ENCODE assay signal across 12 cellular contexts in genomic region chr12:26287666-26288408, GRCh38.
DNase-seq lines count a peak whose midpoint lies in the region; ATAC-seq, FAIRE-seq and TF ChIP-seq lines count a peak whose summit lies in the region.
"Had no signal": no experiment of that assay in that cellular context is flagged by ENCODE, and none has a peak within 500 bp of the region (broad histone marks: within the 10 kb centered on the region; RNA-seq: fewer than 3 reads in every experiment).

No MANE protein-coding gene starts in this region.

- in situ Hi-C loops in IMR-90 (cut with MboI; ENCODE audit: low sequenced_read_pairs) = no loop called here

- H3K4me1 ChIP-seq in IMR-90 (ENCODE audit: control insufficient read depth, insufficient read depth, low read length) = no peaks in the 10 kb centered on the region
- peaks cover 0 to 14% of the 10 kb centered on the region in 2 donors for H3K4me1 ChIP-seq in kidney (ENCODE audit: control insufficient read depth in 1 of 2, insufficient read depth in 1 of 2, low read depth in 1 of 2, low read length in 2 of 2)

- H3K4ac ChIP-seq in IMR-90 (ENCODE audit: low read depth, low read length) = no peak overlapping the region

- no peak overlapping the region for H2BK20ac ChIP-seq in IMR-90 (ENCODE audit: low read depth, low read length)

- peak overlapping the region; percentile 21 for H2AFZ ChIP-seq in IMR-90 (replicated peaks; ENCODE audit: low read length, poor library complexity)
- H2AFZ ChIP-seq: PC-9 had no signal

- POLR2A ChIA-PET in IMR-90 (lab: Charles Lee; ENCODE audit: unreplicated experiment) = no interaction called here
- POLR2A ChIA-PET in MCF 10A (lab: Yijun Ruan, JAX) = interaction anchor here (0.7 to 2.8 kb wide), 7 partner anchors 11 to 164 kb away, joined by 3 to 16 read pairs (median 3); partner anchors contain the start of gene BHLHE41

- H3K27me3 ChIP-seq in IMR-90 (ENCODE audit: control insufficient read depth, insufficient read depth, low read length) = peaks cover 2% of the 10 kb centered on the region; the same call in 1 of the 2 replicates

- FAIRE-seq in kidney (lab: Jason Lieb, UNC) = no peak

- DNase-seq in IMR-90 = no peak
- DNase-seq in MCF 10A (ENCODE audit: unreplicated experiment) = peak; percentile 33
- peak; percentile 94 for DNase-seq in kidney
- peak; percentile 91 for DNase-seq in stromal cell of bone marrow (ENCODE audit: low read depth)
- no peak for DNase-seq in COR-L47 (lab: John Stamatoyannopoulos, UW)
- no peak for DNase-seq in NCI-H82 (lab: John Stamatoyannopoulos, UW)
- no peak for DNase-seq in NCI-H345 treated with DMSO at 0.1 percent for 48 hours (lab: John Stamatoyannopoulos, UW; ENCODE audit: unreplicated experiment)
- DNase-seq in GM19238 (ENCODE audit: insufficient read length, low spot score) = no peak
- DNase-seq: WERI-Rb-1 had no signal

- no peak overlapping the region for H4K91ac ChIP-seq in IMR-90 (ENCODE audit: insufficient read depth, low read depth, low read length)

- dilution Hi-C loops in IMR-90 (cut with HindIII; ENCODE audit: low sequenced_read_pairs, unreplicated experiment) = no loop called here

- no peaks in the 10 kb centered on the region for H3K27me3 Mint-ChIP-seq in MCF 10A (ENCODE audit: insufficient read depth, unreplicated experiment)
- H3K27me3 Mint-ChIP-seq: activated T-helper 17 cell treated with anti-CD3 and anti-CD28 coated beads, Interleukin-2, amount 50 U/mL, for 72 hours had no signal

- H3K4me2 ChIP-seq in IMR-90 (ENCODE audit: low read depth, low read length) = no peak overlapping the region
- H3K4me2 ChIP-seq: PC-9 had no signal

- peaks cover 13% of the 10 kb centered on the region for H3K4me1 Mint-ChIP-seq in MCF 10A (ENCODE audit: insufficient read depth, unreplicated experiment)
- H3K4me1 Mint-ChIP-seq: activated T-helper 17 cell treated with anti-CD3 and anti-CD28 coated beads, Interleukin-2, amount 50 U/mL, for 72 hours had no signal

- no peak overlapping the region for H3K4me3 Mint-ChIP-seq in MCF 10A (ENCODE audit: unreplicated experiment)
- H3K4me3 Mint-ChIP-seq: activated T-helper 17 cell treated with anti-CD3 and anti-CD28 coated beads, Interleukin-2, amount 50 U/mL, for 72 hours; dendritic cell treated with granulocyte-macrophage colony-stimulating factor and Interleukin-4, amounts not matched to agents 40 ng/mL and 50 ng/mL, for 4 days had no signal

- no peaks in the 10 kb centered on the region for H3K9me3 Mint-ChIP-seq in MCF 10A (ENCODE audit: unreplicated experiment)
- H3K9me3 Mint-ChIP-seq: activated T-helper 17 cell treated with anti-CD3 and anti-CD28 coated beads, Interleukin-2, amount 50 U/mL, for 72 hours; dendritic cell treated with granulocyte-macrophage colony-stimulating factor and Interleukin-4, amounts not matched to agents 40 ng/mL and 50 ng/mL, for 4 days had no signal

- H3K23ac ChIP-seq in IMR-90 (ENCODE audit: low read depth, low read length) = no peak overlapping the region

- TF ChIP-seq RAD21 in IMR-90 (IDR thresholded peaks at IDR 0.05; ENCODE audit: low read length) = no peak

- no peak overlapping the region for H3K9ac ChIP-seq in IMR-90 (ENCODE audit: low read depth, low read length)
- H3K9ac ChIP-seq in kidney (ENCODE audit: low read length in 2 of 2) = peak overlapping the region in 1 of 2 donors; percentile 1

- no peaks in the 10 kb centered on the region for H3K79me1 ChIP-seq in IMR-90 (ENCODE audit: low read depth in 1 of 2, low read length in 2 of 2)

- CTCF ChIA-PET in IMR-90 (lab: Yijun Ruan, JAX) = no interaction called here
- CTCF ChIA-PET in MCF 10A (lab: Yijun Ruan, JAX) = interaction anchor here (1.0 kb wide), 2 partner anchors 11 kb away, joined by 3 to 4 read pairs; no protein-coding TSS in a partner anchor

- 67% methylated on average over 1 of the region's 14 CpGs; no CpG with 5 or more reads in 1 of the 2 experiments for WGBS in IMR-90 (ENCODE audit: extremely low coverage in 2 of 2, insufficient read length in 1 of 2), 2 experiments

- peak overlapping the region; percentile 87 for H3K27ac Mint-ChIP-seq in MCF 10A (ENCODE audit: low read depth, unreplicated experiment)
- H3K27ac Mint-ChIP-seq: activated T-helper 17 cell treated with anti-CD3 and anti-CD28 coated beads, Interleukin-2, amount 50 U/mL, for 72 hours; dendritic cell treated with granulocyte-macrophage colony-stimulating factor and Interleukin-4, amounts not matched to agents 40 ng/mL and 50 ng/mL, for 4 days had no signal

- ATAC-seq in IMR-90 (ENCODE audit: low read depth) = no peak
- ATAC-seq: activated T-helper 17 cell treated with anti-CD3 and anti-CD28 coated beads, Interleukin-2, amount 50 U/mL, for 72 hours had no signal

- no peak overlapping the region for H2BK5ac ChIP-seq in IMR-90 (ENCODE audit: low read depth, low read length, poor library complexity, severe bottlenecking)

- no peak overlapping the region for H2AK5ac ChIP-seq in IMR-90 (ENCODE audit: low read depth, low read length)

- H3K14ac ChIP-seq in IMR-90 (replicated peaks; ENCODE audit: low read depth, low read length) = no peak overlapping the region

- no peak overlapping the region for H3K18ac ChIP-seq in IMR-90 (ENCODE audit: low read depth, low read length)

- H3K9me1 ChIP-seq in IMR-90 (ENCODE audit: insufficient read depth, low read length) = no peaks in the 10 kb centered on the region

- BruUV-seq in IMR-90 (replicated peaks; lab: Mats Ljungman, UMichigan) (no TSS peak), MCF 10A (replicated peaks; lab: Mats Ljungman, UMichigan) (no TSS peak)

- peaks cover 6% of the 10 kb centered on the region for H3K36me3 Mint-ChIP-seq in MCF 10A (ENCODE audit: insufficient read depth, unreplicated experiment)

- TF ChIP-seq POLR2A in IMR-90 (IDR thresholded peaks at IDR 0.05; ENCODE audit: low read depth, low read length) = no peak

- intact Hi-C loops in IMR-90 (cut with micrococcal nuclease) (no loop called here), MCF 10A (cut with micrococcal nuclease) (no loop called here), kidney (cut with DNase I) (no loop called here)

- no peak overlapping the region for H3K56ac ChIP-seq in IMR-90 (ENCODE audit: extremely low read depth, insufficient read depth, low read length)

- peaks cover 2% of the 10 kb centered on the region; the same call in 1 of the 2 replicates for H3K9me3 ChIP-seq in IMR-90 (ENCODE audit: control insufficient read depth, insufficient read depth, low read length)
- no peaks in the 10 kb centered on the region for H3K9me3 ChIP-seq in kidney (ENCODE audit: control insufficient read depth in 1 of 2, low read length in 2 of 2)

- no peak overlapping the region for H2BK15ac ChIP-seq in IMR-90 (ENCODE audit: low read depth, low read length)

- H4K8ac ChIP-seq in IMR-90 (ENCODE audit: low read depth in 2 of 2, low read length in 2 of 2) = no peak overlapping the region

- H4K5ac ChIP-seq in IMR-90 (ENCODE audit: low read depth, low read length) = no peak overlapping the region

- TF ChIP-seq CTCF in IMR-90 (conservative IDR thresholded peaks at IDR 0.05; ENCODE audit: low read depth, low read length) (no peak), MCF 10A (IDR thresholded peaks at IDR 0.05; ENCODE audit: unreplicated experiment) (no peak), kidney (IDR thresholded peaks at IDR 0.05; ENCODE audit: borderline replicate concordance, extremely low read depth, insufficient read depth) (no peak)

- H3K27ac ChIP-seq in IMR-90 (ENCODE audit: insufficient read depth, low read length) = no peak overlapping the region
- peak overlapping the region; percentile 45 to 78 for H3K27ac ChIP-seq in kidney (ENCODE audit: low read depth in 2 of 2, low read length in 2 of 2)
- H3K27ac ChIP-seq: PC-9, WERI-Rb-1 had no signal

- no peak overlapping the region for H3K4me3 ChIP-seq in IMR-90 (ENCODE audit: insufficient read depth, low read depth, low read length)
- no peak overlapping the region for H3K4me3 ChIP-seq in kidney (ENCODE audit: low read length in 2 of 2)
- H3K4me3 ChIP-seq: PC-9 had no signal

- H3K36me3 ChIP-seq in IMR-90 (ENCODE audit: control insufficient read depth, insufficient read depth, low read length) (no peaks in the 10 kb centered on the region), kidney (ENCODE audit: control insufficient read depth in 1 of 2, insufficient read depth in 2 of 2, low read length in 2 of 2) (no peaks in the 10 kb centered on the region)
- H3K36me3 ChIP-seq: WERI-Rb-1 had no signal

- no peaks in the 10 kb centered on the region for H4K20me1 ChIP-seq in IMR-90 (ENCODE audit: insufficient read depth, low read length)

- no peak overlapping the region for H2BK120ac ChIP-seq in IMR-90 (ENCODE audit: low read depth, low read length)

- no peak overlapping the region for H2AK9ac ChIP-seq in IMR-90 (replicated peaks; ENCODE audit: low read depth, low read length, poor library complexity)

TF ChIP-seq in IMR-90, 13 proteins besides CTCF, POLR2A, EP300 and RAD21 (continues in another document):
- no peak for TF ChIP-seq MXI1 (IDR thresholded peaks at IDR 0.05; ENCODE audit: borderline replicate concordance, low read depth, low read length)
- no peak for TF ChIP-seq NFE2L2 (IDR thresholded peaks at IDR 0.05; ENCODE audit: low read depth, low read length)
- TF ChIP-seq CEBPB (IDR thresholded peaks at IDR 0.05; ENCODE audit: low read depth, low read length) = no peak
- TF ChIP-seq RCOR1 (IDR thresholded peaks at IDR 0.05; ENCODE audit: insufficient replicate concordance, low read length) = no peak
- no peak for TF ChIP-seq RFX5 (IDR thresholded peaks at IDR 0.05; ENCODE audit: low read depth, low read length)
- no peak for TF ChIP-seq USF2 (IDR thresholded peaks at IDR 0.05; ENCODE audit: low read depth, low read length)
- TF ChIP-seq ELK1 (IDR thresholded peaks at IDR 0.05; ENCODE audit: borderline replicate concordance, low read depth, low read length) = no peak
- TF ChIP-seq SMC3 (IDR thresholded peaks at IDR 0.05; ENCODE audit: low read depth, low read length) = no peak
- TF ChIP-seq CHD1 (IDR thresholded peaks at IDR 0.05; ENCODE audit: low read depth, low read length) = no peak
- no peak for TF ChIP-seq BHLHE40 (IDR thresholded peaks at IDR 0.05; ENCODE audit: low read depth, low read length)

Comparison
In these comparisons a context has a peak if more than half of its experiments do, and no peak if none do; other contexts are left out.
1. DNase-seq: peak in MCF 10A (single experiment), kidney (single experiment) and stromal cell of bone marrow (single experiment); none in IMR-90 (single experiment), COR-L47 (single experiment), NCI-H82 (single experiment), NCI-H345 treated with DMSO at 0.1 percent for 48 hours (single experiment) and GM19238 (single experiment).